In the genomic region with DNA sequence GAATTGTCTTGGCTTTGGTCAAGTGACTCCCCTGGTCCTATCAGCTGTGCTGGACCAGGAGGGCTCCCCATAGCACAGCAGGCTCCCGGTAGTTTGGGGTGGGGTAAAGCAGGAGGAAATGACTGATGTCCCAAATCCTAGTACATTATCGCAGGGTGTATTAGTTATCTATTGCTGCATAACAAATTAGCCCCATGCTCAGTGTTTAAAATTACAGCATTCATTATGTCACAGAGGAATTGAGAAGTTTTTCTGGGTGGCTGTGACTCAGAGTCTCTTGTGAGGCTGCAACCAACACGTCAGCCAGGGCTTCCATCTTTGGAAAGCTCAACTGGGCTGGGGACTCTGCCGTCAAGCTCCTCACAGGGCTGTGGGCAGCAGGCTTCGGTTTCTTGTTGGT, we compare ENCODE assay signal across 17 cellular contexts. TPM values are rescaled to one million over a fixed set of nuclear protein-coding genes. Genes with fewer than 3 reads are reported as not detected.
DNase-seq lines count a peak whose midpoint lies in the region; ATAC-seq and TF ChIP-seq lines count a peak whose summit lies in the region.
"Had no signal": no experiment of that assay in that cellular context is flagged by ENCODE, and none has a peak within 500 bp of the region (broad histone marks: within the 10 kb centered on the region; RNA-seq: fewer than 3 reads in every experiment).

No MANE protein-coding gene starts in this region.

- no peaks in the 10 kb centered on the region for H3K27me3 ChIP-seq in dorsolateral prefrontal cortex

- no peak for ATAC-seq in natural killer cell treated with Interleukin-12 subunit alpha and Interleukin-12 subunit beta and Interleukin-15 and Interleukin-18, amount 100 ng/mL, for 72 hours
- no peak for ATAC-seq in natural killer cell
- ATAC-seq in activated B cell treated with CpG ODN at 0.5 μM for 24 hours (ENCODE audit: low read depth): peak; percentile 43
- no peak for ATAC-seq in memory B cell (ENCODE audit: low read depth)
- peak in 1 of 2 donors; percentile 14 for ATAC-seq in stimulated activated naive B cell treated with anti-CD40 and anti-IgM and Interleukin-4, amounts not matched to agents 10 μg/mL and 1 μg/mL and 100 μg/mL, for 72 hours (replicated peaks)
- no peak for ATAC-seq in GM21717 (IDR thresholded peaks at IDR 0.05; ENCODE audit: unreplicated experiment)
- no peak for ATAC-seq in T-helper 17 cell
- ATAC-seq: CD8-positive, alpha-beta T cell; HCT116 had no signal

- H3K4me1 Mint-ChIP-seq in natural killer cell treated with Interleukin-12 subunit alpha and Interleukin-12 subunit beta and Interleukin-15 and Interleukin-18, amount 100 ng/mL, for 72 hours (ENCODE audit: low read depth in 2 of 2): peaks cover 8 to 13% of the 10 kb centered on the region in 2 donors
- peaks cover 6 to 7% of the 10 kb centered on the region in 2 donors for H3K4me1 Mint-ChIP-seq in natural killer cell
- peaks cover 31% of the 10 kb centered on the region for H3K4me1 Mint-ChIP-seq in activated B cell treated with CpG ODN at 0.5 μM for 24 hours
- H3K4me1 Mint-ChIP-seq in memory B cell: peaks cover 10% of the 10 kb centered on the region
- H3K4me1 Mint-ChIP-seq in stimulated activated naive B cell treated with anti-CD40 and anti-IgM and Interleukin-4, amounts not matched to agents 10 μg/mL and 1 μg/mL and 100 μg/mL, for 72 hours: peaks cover 13 to 32% of the 10 kb centered on the region in 2 donors
- peaks cover 15% of the 10 kb centered on the region for H3K4me1 Mint-ChIP-seq in T-helper 17 cell

- no peak overlapping the region for H3K27ac ChIP-seq in dorsolateral prefrontal cortex
- H3K27ac ChIP-seq: C4-2B, GM23248 had no signal

- peaks cover 12 to 21% of the 10 kb centered on the region in 2 donors for H3K27me3 Mint-ChIP-seq in natural killer cell treated with Interleukin-12 subunit alpha and Interleukin-12 subunit beta and Interleukin-15 and Interleukin-18, amount 100 ng/mL, for 72 hours
- peaks cover 14 to 22% of the 10 kb centered on the region in 2 donors for H3K27me3 Mint-ChIP-seq in natural killer cell (ENCODE audit: low read depth in 2 of 2)
- peaks cover 12% of the 10 kb centered on the region for H3K27me3 Mint-ChIP-seq in activated B cell treated with CpG ODN at 0.5 μM for 24 hours
- H3K27me3 Mint-ChIP-seq in memory B cell: peaks cover 28% of the 10 kb centered on the region
- H3K27me3 Mint-ChIP-seq in stimulated activated naive B cell treated with anti-CD40 and anti-IgM and Interleukin-4, amounts not matched to agents 10 μg/mL and 1 μg/mL and 100 μg/mL, for 72 hours: peaks cover 32 to 43% of the 10 kb centered on the region in 2 donors
- peaks cover 20% of the 10 kb centered on the region for H3K27me3 Mint-ChIP-seq in T-helper 17 cell

- H3K4me3 ChIP-seq in dorsolateral prefrontal cortex: no peak overlapping the region
- H3K4me3 ChIP-seq: GM23248 had no signal

- H3K4me3 Mint-ChIP-seq in natural killer cell treated with Interleukin-12 subunit alpha and Interleukin-12 subunit beta and Interleukin-15 and Interleukin-18, amount 100 ng/mL, for 72 hours: no peak overlapping the region
- no peak overlapping the region for H3K4me3 Mint-ChIP-seq in natural killer cell
- no peak overlapping the region for H3K4me3 Mint-ChIP-seq in activated B cell treated with CpG ODN at 0.5 μM for 24 hours
- H3K4me3 Mint-ChIP-seq in memory B cell: no peak overlapping the region
- H3K4me3 Mint-ChIP-seq in stimulated activated naive B cell treated with anti-CD40 and anti-IgM and Interleukin-4, amounts not matched to agents 10 μg/mL and 1 μg/mL and 100 μg/mL, for 72 hours: peak overlapping the region in 1 of 2 donors; percentile 11
- no peak overlapping the region for H3K4me3 Mint-ChIP-seq in T-helper 17 cell
- H3K4me3 Mint-ChIP-seq: CD8-positive, alpha-beta T cell had no signal

- DNase-seq in natural killer cell treated with Interleukin-12 subunit alpha and Interleukin-12 subunit beta and Interleukin-15 and Interleukin-18, amount 100 ng/mL, for 72 hours (ENCODE audit: low spot score): peak; percentile 32
- DNase-seq in natural killer cell (no peak), activated B cell treated with CpG ODN at 0.5 μM for 24 hours (no peak), memory B cell (ENCODE audit: low spot score in 2 of 2) (no peak), dorsolateral prefrontal cortex (no peak), T-helper 17 cell (no peak)
- DNase-seq in stimulated activated naive B cell treated with anti-CD40 and anti-IgM and Interleukin-4, amounts not matched to agents 10 μg/mL and 1 μg/mL and 100 μg/mL, for 72 hours: no peak
- DNase-seq: ACHN; Caco-2; CD8-positive, alpha-beta T cell; DMS53; GF-D8; GM23248 had no signal

- no peaks in the 10 kb centered on the region for H3K9me3 Mint-ChIP-seq in natural killer cell treated with Interleukin-12 subunit alpha and Interleukin-12 subunit beta and Interleukin-15 and Interleukin-18, amount 100 ng/mL, for 72 hours
- H3K9me3 Mint-ChIP-seq in natural killer cell (no peaks in the 10 kb centered on the region), activated B cell treated with CpG ODN at 0.5 μM for 24 hours (no peaks in the 10 kb centered on the region), memory B cell (no peaks in the 10 kb centered on the region)
- no peaks in the 10 kb centered on the region for H3K9me3 Mint-ChIP-seq in stimulated activated naive B cell treated with anti-CD40 and anti-IgM and Interleukin-4, amounts not matched to agents 10 μg/mL and 1 μg/mL and 100 μg/mL, for 72 hours
- H3K9me3 Mint-ChIP-seq: CD8-positive, alpha-beta T cell had no signal

- CTCF ChIA-PET in activated B cell treated with CpG ODN at 0.5 μM for 24 hours (lab: Charles Lee): interaction anchor here (1.2 to 1.9 kb wide), 2 partner anchors 9 kb away, joined by 3 to 15 read pairs; no protein-coding TSS in a partner anchor

- TF ChIP-seq CTCF in natural killer cell (IDR thresholded peaks at IDR 0.05) (no peak), activated B cell treated with CpG ODN at 0.5 μM for 24 hours (IDR thresholded peaks at IDR 0.05) (no peak), dorsolateral prefrontal cortex (IDR thresholded peaks at IDR 0.05 in 54 of 56, conservative IDR thresholded peaks at IDR 0.05 in 2 of 56; ENCODE audit: low read depth in 1 of 56, partially characterized antibody in 56 of 56) (no peak)

- H3K9me3 ChIP-seq in T-helper 17 cell (ENCODE audit: control insufficient read depth, low read length, poor library complexity, severe bottlenecking): no peaks in the 10 kb centered on the region
- H3K9me3 ChIP-seq: Caco-2 had no signal

- POLR2A ChIA-PET in activated B cell treated with CpG ODN at 0.5 μM for 24 hours (lab: Charles Lee): no interaction called here

- H3K27ac Mint-ChIP-seq in natural killer cell treated with Interleukin-12 subunit alpha and Interleukin-12 subunit beta and Interleukin-15 and Interleukin-18, amount 100 ng/mL, for 72 hours: no peak overlapping the region
- H3K27ac Mint-ChIP-seq in natural killer cell (no peak overlapping the region), activated B cell treated with CpG ODN at 0.5 μM for 24 hours (no peak overlapping the region), memory B cell (peak overlapping the region; percentile 98), T-helper 17 cell (no peak overlapping the region)
- H3K27ac Mint-ChIP-seq in stimulated activated naive B cell treated with anti-CD40 and anti-IgM and Interleukin-4, amounts not matched to agents 10 μg/mL and 1 μg/mL and 100 μg/mL, for 72 hours: peak overlapping the region; percentile 86
- H3K27ac Mint-ChIP-seq: CD8-positive, alpha-beta T cell had no signal

- H3K36me3 Mint-ChIP-seq in natural killer cell treated with Interleukin-12 subunit alpha and Interleukin-12 subunit beta and Interleukin-15 and Interleukin-18, amount 100 ng/mL, for 72 hours: no peaks in the 10 kb centered on the region
- H3K36me3 Mint-ChIP-seq in natural killer cell (no peaks in the 10 kb centered on the region), activated B cell treated with CpG ODN at 0.5 μM for 24 hours (ENCODE audit: low read depth) (no peaks in the 10 kb centered on the region), memory B cell (peaks cover 2% of the 10 kb centered on the region), T-helper 17 cell (ENCODE audit: low read depth) (peaks cover 4% of the 10 kb centered on the region)
- peaks cover 0 to 2% of the 10 kb centered on the region in 2 donors for H3K36me3 Mint-ChIP-seq in stimulated activated naive B cell treated with anti-CD40 and anti-IgM and Interleukin-4, amounts not matched to agents 10 μg/mL and 1 μg/mL and 100 μg/mL, for 72 hours
- H3K36me3 Mint-ChIP-seq: CD8-positive, alpha-beta T cell had no signal

- intact Hi-C loops in natural killer cell (cut with micrococcal nuclease): no loop called here
- intact Hi-C loops in activated B cell treated with CpG ODN at 0.5 μM for 24 hours (cut with micrococcal nuclease): loop anchor here (1.0 to 10.0 kb wide), 2 partner anchors 9 to 273 kb away; partner anchors contain the start of gene PUM1
- intact Hi-C loops in dorsolateral prefrontal cortex (cut with DNase I): no loop called here

RNA-seq across cellular contexts. Expression of gene LAPTM5, which starts 34.3 kb away (rescaled TPM):
- total RNA-seq in natural killer cell treated with Interleukin-12 subunit alpha and Interleukin-12 subunit beta and Interleukin-15 and Interleukin-18, amount 100 ng/mL, for 72 hours: 100 to 1,000 TPM; 150 to 153 TPM
- total RNA-seq in natural killer cell: 100 to 1,000 TPM; 520 to 674 (median 533) TPM
- 726 and 766 TPM in 2 replicates for total RNA-seq in activated B cell treated with CpG ODN at 0.5 μM for 24 hours
- total RNA-seq in dorsolateral prefrontal cortex: 100 to 1,000 TPM in 2 of 120 experiments, 10 to 100 TPM in 116, 1 to 10 TPM in 2; 8.8 to 116 (median 32.9) TPM
- total RNA-seq in T-helper 17 cell: 100 to 1,000 TPM; 563 to 601 TPM
- total RNA-seq: A172, Caco-2, GM23248 had no signal

Comparison
In these comparisons a context has a peak if more than half of its experiments do, and no peak if none do; other contexts are left out.
1. H3K27ac Mint-ChIP-seq: peak in memory B cell (single experiment) and stimulated activated naive B cell treated with anti-CD40 and anti-IgM and Interleukin-4, amounts not matched to agents 10 μg/mL and 1 μg/mL and 100 μg/mL, for 72 hours (single experiment); none in natural killer cell treated with Interleukin-12 subunit alpha and Interleukin-12 subunit beta and Interleukin-15 and Interleukin-18, amount 100 ng/mL, for 72 hours (0 of 2), natural killer cell (0 of 2), activated B cell treated with CpG ODN at 0.5 μM for 24 hours (single experiment) and T-helper 17 cell (single experiment).